ENCODE assay signal across 8 cellular contexts in genomic region chr6:70686548-70687133, GRCh38. TPM values are rescaled to one million over a fixed set of nuclear protein-coding genes. Genes with fewer than 3 reads are reported as not detected.
A peak's percentile ranks its signal among the peaks of the same experiment; 100 is the strongest.
DNase-seq lines count a peak whose midpoint lies in the region; ATAC-seq and TF ChIP-seq lines count a peak whose summit lies in the region.

No MANE protein-coding gene starts in this region.

- H3K27ac ChIP-seq in 22Rv1 (no peak overlapping the region), right atrium auricular region (no peak overlapping the region), tibial artery (no peak overlapping the region)

- H3K36me3 Mint-ChIP-seq in activated B cell treated with CpG ODN at 0.5 μM for 24 hours (ENCODE audit: low read depth): peaks cover 12% of the 10 kb centered on the region

- TF ChIP-seq CTCF in 22Rv1 (IDR thresholded peaks at IDR 0.05): peak; percentile 82
- peak; percentile 52 for TF ChIP-seq CTCF in GM06990 (IDR thresholded peaks at IDR 0.05; ENCODE audit: insufficient read depth, low read length, poor library complexity, severe bottlenecking)
- peak; percentile 65 for TF ChIP-seq CTCF in activated B cell treated with CpG ODN at 0.5 μM for 24 hours (IDR thresholded peaks at IDR 0.05)
- peak; percentile 61 to 90 for TF ChIP-seq CTCF in right atrium auricular region (IDR thresholded peaks at IDR 0.05)
- peak; percentile 59 to 73 for TF ChIP-seq CTCF in tibial artery (IDR thresholded peaks at IDR 0.05)

- H3K27me3 ChIP-seq in GM06990 (replicated peaks; ENCODE audit: control insufficient read depth, insufficient read depth, low read length): no peaks in the 10 kb centered on the region
- no peaks in the 10 kb centered on the region for H3K27me3 ChIP-seq in right atrium auricular region
- no peaks in the 10 kb centered on the region for H3K27me3 ChIP-seq in tibial artery

- ATAC-seq in activated B cell treated with CpG ODN at 0.5 μM for 24 hours (ENCODE audit: low read depth): peak; percentile 52
- no peak for ATAC-seq in GM19324 (IDR thresholded peaks at IDR 0.05; ENCODE audit: low FRiP score, unreplicated experiment)

- peaks cover 4% of the 10 kb centered on the region for H3K9me3 Mint-ChIP-seq in activated B cell treated with CpG ODN at 0.5 μM for 24 hours

- H3K9me3 ChIP-seq in right atrium auricular region (peaks cover 0 to 7% of the 10 kb centered on the region in 2 donors), tibial artery (no peaks in the 10 kb centered on the region)

- no peak overlapping the region for H3K27ac Mint-ChIP-seq in activated B cell treated with CpG ODN at 0.5 μM for 24 hours

- H3K4me1 ChIP-seq in right atrium auricular region (peaks cover 0 to 22% of the 10 kb centered on the region in 2 donors), tibial artery (peaks cover 0 to 27% (median 9%) of the 10 kb centered on the region in 4 donors)

- intact Hi-C loops in activated B cell treated with CpG ODN at 0.5 μM for 24 hours (cut with micrococcal nuclease): loop anchor here (1.0 to 5.0 kb wide), 7 partner anchors 19 to 465 kb away; partner anchors contain the start of gene SMAP1
- intact Hi-C loops in tibial artery (cut with DNase I; ENCODE audit: low total_unique reads): no loop called here

- H3K4me3 Mint-ChIP-seq in activated B cell treated with CpG ODN at 0.5 μM for 24 hours: no peak overlapping the region

- no peaks in the 10 kb centered on the region for H3K27me3 Mint-ChIP-seq in activated B cell treated with CpG ODN at 0.5 μM for 24 hours

- no peaks in the 10 kb centered on the region for H3K36me3 ChIP-seq in GM06990 (ENCODE audit: control insufficient read depth, insufficient read depth, low read length)
- H3K36me3 ChIP-seq in right atrium auricular region: no peaks in the 10 kb centered on the region
- no peaks in the 10 kb centered on the region for H3K36me3 ChIP-seq in tibial artery

- POLR2A ChIA-PET in activated B cell treated with CpG ODN at 0.5 μM for 24 hours (lab: Charles Lee): interaction anchor here (0.5 to 1.0 kb wide), 2 partner anchors 19 to 91 kb away, joined by 3 read pairs; partner anchors contain the start of gene SMAP1

- H3K4me3 ChIP-seq in GM06990 (replicated peaks; ENCODE audit: low read depth, low read length): no peak overlapping the region
- no peak overlapping the region for H3K4me3 ChIP-seq in right atrium auricular region
- H3K4me3 ChIP-seq in tibial artery: no peak overlapping the region

- CTCF ChIA-PET in activated B cell treated with CpG ODN at 0.5 μM for 24 hours (lab: Charles Lee): interaction anchor here (0.6 to 4.1 kb wide), 20 partner anchors 9 to 465 kb away, joined by 3 to 38 read pairs (median 4); partner anchors contain the start of genes FAM135A, SDHAF4 and SMAP1

- no peak for DNase-seq in GM06990 (ENCODE audit: extremely low read depth, insufficient read length)
- peak; percentile 5 for DNase-seq in NCI-H1048 (lab: John Stamatoyannopoulos, UW)
- no peak for DNase-seq in activated B cell treated with CpG ODN at 0.5 μM for 24 hours
- DNase-seq in right atrium auricular region (ENCODE audit: low spot score): no peak
- DNase-seq in tibial artery: no peak
- no peak for DNase-seq in activated CD4-positive, CD25-positive, alpha-beta regulatory T cell (lab: John Stamatoyannopoulos, UW)

- peaks cover 23% of the 10 kb centered on the region for H3K4me1 Mint-ChIP-seq in activated B cell treated with CpG ODN at 0.5 μM for 24 hours

RNA-seq across cellular contexts. Expression of gene SMAP1, which starts 19.0 kb away (rescaled TPM):
- 20.7 and 21.6 TPM in 2 replicates for total RNA-seq in activated B cell treated with CpG ODN at 0.5 μM for 24 hours
- total RNA-seq in right atrium auricular region: 10 to 100 TPM; 23.7 to 30.4 TPM
